ENCODE assay signal across 20 cellular contexts in genomic region chr4:23856630-23857029, GRCh38. TPM values are rescaled to one million over a fixed set of nuclear protein-coding genes. Genes with fewer than 3 reads are reported as not detected.
DNase-seq lines count a peak whose midpoint lies in the region; ATAC-seq and TF ChIP-seq lines count a peak whose summit lies in the region.
"Had no signal": no experiment of that assay in that cellular context is flagged by ENCODE, and none has a peak within 500 bp of the region (broad histone marks: within the 10 kb centered on the region; RNA-seq: fewer than 3 reads in every experiment).

No MANE protein-coding gene starts in this region.

- no peak overlapping the region for H4K5ac ChIP-seq in mesendoderm (ENCODE audit: low read length)

- TF ChIP-seq CTCF in cardiac muscle cell (IDR thresholded peaks at IDR 0.05; ENCODE audit: low read depth, low read length) (no peak), heart right ventricle (IDR thresholded peaks at IDR 0.05) (no peak), mucosa of descending colon (IDR thresholded peaks at IDR 0.05) (no peak)

- H3K79me1 ChIP-seq in mesendoderm (ENCODE audit: low read length), result no peaks in the 10 kb centered on the region

- H3K23ac ChIP-seq in mesendoderm (ENCODE audit: low read length), result no peak overlapping the region

- no peak overlapping the region for H3K4me2 ChIP-seq in mesendoderm (ENCODE audit: low read length)

- H3K9ac ChIP-seq in mesendoderm (ENCODE audit: low read length), result no peak overlapping the region

- H3K56ac ChIP-seq in mesendoderm (ENCODE audit: low read length), result no peak overlapping the region

- ATAC-seq in heart right ventricle (peak in 3 of 8 donors; percentile 14 to 25 (median 24)), mucosa of descending colon (peak; percentile 94), HG03095 (IDR thresholded peaks at IDR 0.05; ENCODE audit: unreplicated experiment) (no peak)
- ATAC-seq: esophagus mucosa; stimulated activated effector memory CD8-positive, alpha-beta T cell treated with anti-CD3 and anti-CD28 coated beads, Interleukin-12 subunit alpha, Interleukin-12 subunit beta, amount 100 ng/mL, for 72 hours had no signal

- no peak overlapping the region for H2BK5ac ChIP-seq in mesendoderm (ENCODE audit: low read length)

- no peaks in the 10 kb centered on the region for H3K9me3 ChIP-seq in cardiac muscle cell (ENCODE audit: low read depth)
- no peaks in the 10 kb centered on the region for H3K9me3 ChIP-seq in heart right ventricle
- no peaks in the 10 kb centered on the region for H3K9me3 ChIP-seq in mucosa of descending colon
- H3K9me3 ChIP-seq: SJSA1, tibial artery had no signal

- H2AK5ac ChIP-seq in mesendoderm (ENCODE audit: low read length), result no peak overlapping the region

- H2BK120ac ChIP-seq in mesendoderm (ENCODE audit: low read depth, low read length), result no peak overlapping the region

- H4K8ac ChIP-seq in mesendoderm (ENCODE audit: low read depth, low read length), result no peak overlapping the region

- no peak overlapping the region for H3K18ac ChIP-seq in mesendoderm (ENCODE audit: low read length)

- intact Hi-C loops in cardiac septum (cut with DNase I) (loop anchor here (10.0 kb wide), 1 partner anchor 388 kb away; no protein-coding TSS in a partner anchor), heart right ventricle (cut with DNase I) (no loop called here), mucosa of descending colon (cut with DNase I, micrococcal nuclease) (no loop called here)

- peaks cover 26% of the 10 kb centered on the region for H3K4me1 ChIP-seq in cardiac muscle cell (ENCODE audit: low read depth)
- peaks cover 4 to 66% (median 24%) of the 10 kb centered on the region in 9 donors for H3K4me1 ChIP-seq in heart right ventricle
- peaks cover 20% of the 10 kb centered on the region for H3K4me1 ChIP-seq in mucosa of descending colon (ENCODE audit: low read depth)
- no peaks in the 10 kb centered on the region for H3K4me1 ChIP-seq in mesendoderm (ENCODE audit: control insufficient read depth, low read depth, low read length)

- H3K27me3 ChIP-seq in cardiac muscle cell (no peaks in the 10 kb centered on the region), heart right ventricle (no peaks in the 10 kb centered on the region), mesendoderm (ENCODE audit: insufficient read depth, low read length, poor library complexity) (no peaks in the 10 kb centered on the region)
- H3K27me3 ChIP-seq: SJSA1, tibial artery had no signal

- H3K79me2 ChIP-seq in mesendoderm (ENCODE audit: control insufficient read depth, insufficient read depth, low read length), result no peaks in the 10 kb centered on the region

- 43% methylated on average over 3 of the region's 3 CpGs for WGBS in heart right ventricle, 2 donors
- no CpG with 5 or more reads among the region's 3 CpGs for WGBS in mesendoderm (ENCODE audit: extremely low coverage, insufficient coverage, low lambda C conversion rate)

- H3K4me3 ChIP-seq in cardiac muscle cell (no peak overlapping the region), heart right ventricle (no peak overlapping the region), mucosa of descending colon (no peak overlapping the region), mesendoderm (ENCODE audit: low read length) (no peak overlapping the region)
- H3K4me3 ChIP-seq: SJSA1, tibial artery had no signal

- DNase-seq in cardiac muscle cell (ENCODE audit: low read depth in 1 of 2, low spot score in 1 of 2) (peak in 1 of 2 donors; percentile 17), cardiac septum (ENCODE audit: low spot score) (no peak), heart right ventricle (peak in 1 of 2 donors; percentile 36), mucosa of descending colon (peak; percentile 90 to 92 (median 92)), mesendoderm (no peak), NAMALWA (ENCODE audit: low spot score) (no peak)
- DNase-seq in activated T-cell treated with anti-CD3 and anti-CD28 coated beads, Interleukin-2, amount 50 U/mL, for 1 hour, result no peak
- DNase-seq: activated CD4-positive, CD25-positive, alpha-beta regulatory T cell; activated CD8-positive, alpha-beta memory T cell treated with anti-CD3 and anti-CD28 coated beads for 24 hours; activated naive CD8-positive, alpha-beta T cell treated with anti-CD3 and anti-CD28 coated beads, Interleukin-2, amount 10 ng/mL, durations not matched to agents 7 days and 5 days; DMS153; NCI-H526; nephron progenitor cell; T-helper 2 cell; tibial artery had no signal

- no peak overlapping the region for H3K4ac ChIP-seq in mesendoderm (ENCODE audit: low read depth, low read length)

- no peak overlapping the region for H2BK15ac ChIP-seq in mesendoderm (replicated peaks; ENCODE audit: low read depth)

- H3K36me3 ChIP-seq in cardiac muscle cell (peaks cover 4% of the 10 kb centered on the region), heart right ventricle (no peaks in the 10 kb centered on the region), mucosa of descending colon (ENCODE audit: low read depth) (no peaks in the 10 kb centered on the region), mesendoderm (ENCODE audit: control insufficient read depth, insufficient read depth, low read length) (no peaks in the 10 kb centered on the region)
- H3K36me3 ChIP-seq: SJSA1, tibial artery had no signal

- H3K27ac ChIP-seq in cardiac muscle cell (peak overlapping the region; percentile 16), heart right ventricle (peak overlapping the region in 8 of 10 donors; percentile 23 to 81 (median 42)), mesendoderm (ENCODE audit: low read depth, low read length) (no peak overlapping the region)
- H3K27ac ChIP-seq: SJSA1, tibial artery had no signal

RNA-seq across cellular contexts. Expression of gene PPARGC1A, which starts 33.2 kb away (rescaled TPM):
- total RNA-seq in cardiac muscle cell (23.9 and 42.3 TPM in 2 replicates), cardiac septum (99.6 TPM), heart right ventricle (100 to 1,000 TPM in 7 of 10 donors, 10 to 100 TPM in 3; 66.3 to 200 (median 106) TPM), mucosa of descending colon (100 to 1,000 TPM in 1 of 3 donors, 10 to 100 TPM in 2; 55.4 to 139 (median 71.5) TPM)
- polyA plus RNA-seq in cardiac muscle cell (17.7 and 28.4 TPM in 2 replicates), heart right ventricle (10 to 100 TPM; 11.8 to 27.7 TPM)
- polyA plus RNA-seq in mesendoderm (2013, experiment 1 of 2), result 0.90 TPM
- polyA plus RNA-seq in mesendoderm (2013, experiment 2 of 2), result 1.1 TPM
- total RNA-seq: A673; activated naive CD8-positive, alpha-beta T cell treated with anti-CD3 and anti-CD28 coated beads, Interleukin-2, amount 10 ng/mL, durations not matched to agents 7 days and 5 days had no signal

Comparison
In these comparisons a context has a peak if more than half of its experiments do, and no peak if none do; other contexts are left out.
1. DNase-seq: peak in mucosa of descending colon (3 of 3); none in cardiac septum (single experiment), activated T-cell treated with anti-CD3 and anti-CD28 coated beads, Interleukin-2, amount 50 U/mL, for 1 hour (single experiment), mesendoderm (single experiment) and NAMALWA (single experiment).